In genomic region chr2:215693269-215693998, GRCh38 we compare ENCODE assay signal across 12 cellular contexts.
DNase-seq lines count a peak whose midpoint lies in the region; ATAC-seq, FAIRE-seq and TF ChIP-seq lines count a peak whose summit lies in the region.
"Had no signal": no experiment of that assay in that cellular context is flagged by ENCODE, and none has a peak within 500 bp of the region (broad histone marks: within the 10 kb centered on the region; RNA-seq: fewer than 3 reads in every experiment).

No MANE protein-coding gene starts in this region.

- CTCF ChIA-PET in K562 (lab: Yijun Ruan, JAX; ENCODE audit: low intra/inter-chr PET ratio): no interaction called here

- peak overlapping the region; percentile 21 for H3K27ac Mint-ChIP-seq in activated T-cell treated with anti-CD3 and anti-CD28 coated beads, Interleukin-2, amount 50 U/mL, for 72 hours
- no peak overlapping the region for H3K27ac Mint-ChIP-seq in activated naive CD4-positive, alpha-beta T cell treated with anti-CD3 and anti-CD28 coated beads, Interleukin-2, amount 50 U/mL, for 72 hours
- H3K27ac Mint-ChIP-seq: nephron progenitor cell had no signal

- H3K9me1 ChIP-seq in K562 (ENCODE audit: control insufficient read depth, insufficient read depth, low read length): no peaks in the 10 kb centered on the region

- no peak for DNase-seq in activated T-cell treated with anti-CD3 and anti-CD28 coated beads, Interleukin-2, amount 50 U/mL, for 72 hours
- DNase-seq in activated T-cell treated with anti-CD3 and anti-CD28 coated beads, Interleukin-2, amount 50 U/mL, for 1 hour: no peak
- no peak for DNase-seq in K562 (ENCODE audit: extremely low read depth in 1 of 4, low spot score in 3 of 4)
- DNase-seq in left lung: no peak
- peak; percentile 58 for DNase-seq in urothelium cell line (ENCODE audit: low spot score)
- no peak for DNase-seq in AML-193 (lab: John Stamatoyannopoulos, UW)
- no peak for DNase-seq in H7
- no peak for DNase-seq in activated naive CD4-positive, alpha-beta T cell treated with anti-CD3 and anti-CD28 coated beads, Interleukin-2, amount 50 U/mL, for 72 hours (ENCODE audit: low spot score in 2 of 2)
- DNase-seq: activated T-cell treated with anti-CD3 and anti-CD28 coated beads, Interleukin-2, amount 50 U/mL, for 4 hours; NCI-H2029; nephron progenitor cell had no signal

- TF ChIP-seq RAD21 in K562 (CRISPR knock-in tag; conservative IDR thresholded peaks at IDR 0.05 in 1 of 2, IDR thresholded peaks at IDR 0.05 in 1 of 2): no peak

- H3K9ac ChIP-seq in K562 (ENCODE audit: insufficient read depth in 1 of 2, low read depth in 2 of 2, low read length in 2 of 2): no peak overlapping the region

- H3K9me3 ChIP-seq in K562 (replicated peaks; ENCODE audit: control insufficient read depth, insufficient read depth, low read depth, low read length) (no peaks in the 10 kb centered on the region), left lung (no peaks in the 10 kb centered on the region)

- H3K4me1 Mint-ChIP-seq in activated T-cell treated with anti-CD3 and anti-CD28 coated beads, Interleukin-2, amount 50 U/mL, for 72 hours (ENCODE audit: low read depth): no peaks in the 10 kb centered on the region

- no peak for TF ChIP-seq POLR2A in K562 (conservative IDR thresholded peaks at IDR 0.05)

- no TSS peak for BruUV-seq in K562 (replicated peaks; lab: Mats Ljungman, UMichigan)

- 27% methylated on average over 3 of the region's 3 CpGs for WGBS in K562 (ENCODE audit: insufficient coverage, low coverage, missing lambda C conversion rate)

- H4K20me1 ChIP-seq in K562 (replicated peaks; ENCODE audit: control insufficient read depth, insufficient read depth, low read length): no peaks in the 10 kb centered on the region

- no peak overlapping the region for H3K4me3 Mint-ChIP-seq in activated T-cell treated with anti-CD3 and anti-CD28 coated beads, Interleukin-2, amount 50 U/mL, for 72 hours
- H3K4me3 Mint-ChIP-seq: activated T-cell treated with anti-CD3 and anti-CD28 coated beads, Interleukin-2, amount 50 U/mL, for 4 hours; nephron progenitor cell had no signal

- H3K27me3 Mint-ChIP-seq in activated T-cell treated with anti-CD3 and anti-CD28 coated beads, Interleukin-2, amount 50 U/mL, for 72 hours (ENCODE audit: low read depth): no peaks in the 10 kb centered on the region

- in situ Hi-C loops in K562 (cut with MboI): no loop called here

- no peak for ATAC-seq in activated T-cell treated with anti-CD3 and anti-CD28 coated beads, Interleukin-2, amount 50 U/mL, for 72 hours (replicated peaks in 1 of 2)
- ATAC-seq in K562 (no peak), left lung (peak; percentile 75)
- ATAC-seq in activated naive CD4-positive, alpha-beta T cell treated with anti-CD3 and anti-CD28 coated beads, Interleukin-2, amount 50 U/mL, for 72 hours: no peak
- ATAC-seq: activated T-cell treated with anti-CD3 and anti-CD28 coated beads, Interleukin-2, amount 50 U/mL, for 4 hours had no signal

- H3K27ac ChIP-seq in K562 (ENCODE audit: extremely low read depth, low read depth, low read length): no peak overlapping the region
- H3K27ac ChIP-seq in left lung: peak overlapping the region; percentile 29 to 37
- H3K27ac ChIP-seq: 22Rv1 had no signal

- POLR2A ChIA-PET in K562 (lab: Yijun Ruan, JAX): no interaction called here

- TF ChIP-seq CTCF in K562 (IDR thresholded peaks at IDR 0.05 in 2 of 3, conservative IDR thresholded peaks at IDR 0.05 in 1 of 3; ENCODE audit: insufficient read depth in 2 of 3, low read depth in 1 of 3, low read length in 3 of 3) (no peak), left lung (IDR thresholded peaks at IDR 0.05) (no peak)

- no peak overlapping the region for H3K4me2 ChIP-seq in K562 (ENCODE audit: insufficient read depth, low read length)

- peaks cover 0 to 3% of the 10 kb centered on the region in 2 donors for H3K9me3 Mint-ChIP-seq in activated T-cell treated with anti-CD3 and anti-CD28 coated beads, Interleukin-2, amount 50 U/mL, for 72 hours
- H3K9me3 Mint-ChIP-seq in activated naive CD4-positive, alpha-beta T cell treated with anti-CD3 and anti-CD28 coated beads, Interleukin-2, amount 50 U/mL, for 72 hours: peaks cover 5 to 9% of the 10 kb centered on the region in 2 donors
- H3K9me3 Mint-ChIP-seq: activated T-cell treated with anti-CD3 and anti-CD28 coated beads, Interleukin-2, amount 50 U/mL, for 4 hours had no signal

- intact Hi-C loops in K562 (cut with micrococcal nuclease): no loop called here
- intact Hi-C loops in left lung (cut with DNase I): no loop called here

- no peaks in the 10 kb centered on the region; a peak in 1 of 5 replicates for H3K4me1 ChIP-seq in K562 (replicated peaks in 1 of 2; ENCODE audit: control insufficient read depth in 2 of 2, insufficient read depth in 2 of 2, low read length in 2 of 2)
- H3K4me1 ChIP-seq in left lung: peaks cover 12 to 19% of the 10 kb centered on the region in 2 donors

- H2AFZ ChIP-seq in K562 (ENCODE audit: low read depth, low read length): no peak overlapping the region

- H3K36me3 ChIP-seq in K562 (ENCODE audit: control insufficient read depth, insufficient read depth, low read length): no peaks in the 10 kb centered on the region
- H3K36me3 ChIP-seq in left lung: no peaks in the 10 kb centered on the region
- H3K36me3 ChIP-seq in H7 (replicated peaks; ENCODE audit: control insufficient read depth, insufficient read depth, low read length): no peaks in the 10 kb centered on the region

- peaks cover 0 to 2% of the 10 kb centered on the region in 2 donors for H3K36me3 Mint-ChIP-seq in activated T-cell treated with anti-CD3 and anti-CD28 coated beads, Interleukin-2, amount 50 U/mL, for 72 hours (ENCODE audit: insufficient read depth in 2 of 2)
- H3K36me3 Mint-ChIP-seq in activated naive CD4-positive, alpha-beta T cell treated with anti-CD3 and anti-CD28 coated beads, Interleukin-2, amount 50 U/mL, for 72 hours: peaks cover 0 to 7% of the 10 kb centered on the region in 2 donors

- FAIRE-seq in K562 (lab: Jason Lieb, UNC): no peak
- no peak for FAIRE-seq in urothelium cell line (lab: Jason Lieb, UNC)

- H3K27me3 ChIP-seq in K562 (ENCODE audit: control insufficient read depth in 2 of 2, insufficient read depth in 2 of 2, low read length in 2 of 2): no peaks in the 10 kb centered on the region
- H3K27me3 ChIP-seq in left lung: no peaks in the 10 kb centered on the region
- H3K27me3 ChIP-seq in H7 (ENCODE audit: control insufficient read depth, insufficient read depth, low read length): no peaks in the 10 kb centered on the region

- no peaks in the 10 kb centered on the region for H3K79me2 ChIP-seq in K562 (ENCODE audit: control insufficient read depth, insufficient read depth, low read length)

- H3K4me3 ChIP-seq in K562 (no peak overlapping the region), left lung (no peak overlapping the region), H7 (ENCODE audit: insufficient read depth, low read depth, low read length) (no peak overlapping the region)

- TF ChIP-seq EP300 in K562 (IDR thresholded peaks at IDR 0.05; ENCODE audit: low read length): no peak

TF ChIP-seq in K562, 482 proteins besides CTCF, POLR2A, EP300 and RAD21 (continues in another document):
- TF ChIP-seq, protein P1, sequence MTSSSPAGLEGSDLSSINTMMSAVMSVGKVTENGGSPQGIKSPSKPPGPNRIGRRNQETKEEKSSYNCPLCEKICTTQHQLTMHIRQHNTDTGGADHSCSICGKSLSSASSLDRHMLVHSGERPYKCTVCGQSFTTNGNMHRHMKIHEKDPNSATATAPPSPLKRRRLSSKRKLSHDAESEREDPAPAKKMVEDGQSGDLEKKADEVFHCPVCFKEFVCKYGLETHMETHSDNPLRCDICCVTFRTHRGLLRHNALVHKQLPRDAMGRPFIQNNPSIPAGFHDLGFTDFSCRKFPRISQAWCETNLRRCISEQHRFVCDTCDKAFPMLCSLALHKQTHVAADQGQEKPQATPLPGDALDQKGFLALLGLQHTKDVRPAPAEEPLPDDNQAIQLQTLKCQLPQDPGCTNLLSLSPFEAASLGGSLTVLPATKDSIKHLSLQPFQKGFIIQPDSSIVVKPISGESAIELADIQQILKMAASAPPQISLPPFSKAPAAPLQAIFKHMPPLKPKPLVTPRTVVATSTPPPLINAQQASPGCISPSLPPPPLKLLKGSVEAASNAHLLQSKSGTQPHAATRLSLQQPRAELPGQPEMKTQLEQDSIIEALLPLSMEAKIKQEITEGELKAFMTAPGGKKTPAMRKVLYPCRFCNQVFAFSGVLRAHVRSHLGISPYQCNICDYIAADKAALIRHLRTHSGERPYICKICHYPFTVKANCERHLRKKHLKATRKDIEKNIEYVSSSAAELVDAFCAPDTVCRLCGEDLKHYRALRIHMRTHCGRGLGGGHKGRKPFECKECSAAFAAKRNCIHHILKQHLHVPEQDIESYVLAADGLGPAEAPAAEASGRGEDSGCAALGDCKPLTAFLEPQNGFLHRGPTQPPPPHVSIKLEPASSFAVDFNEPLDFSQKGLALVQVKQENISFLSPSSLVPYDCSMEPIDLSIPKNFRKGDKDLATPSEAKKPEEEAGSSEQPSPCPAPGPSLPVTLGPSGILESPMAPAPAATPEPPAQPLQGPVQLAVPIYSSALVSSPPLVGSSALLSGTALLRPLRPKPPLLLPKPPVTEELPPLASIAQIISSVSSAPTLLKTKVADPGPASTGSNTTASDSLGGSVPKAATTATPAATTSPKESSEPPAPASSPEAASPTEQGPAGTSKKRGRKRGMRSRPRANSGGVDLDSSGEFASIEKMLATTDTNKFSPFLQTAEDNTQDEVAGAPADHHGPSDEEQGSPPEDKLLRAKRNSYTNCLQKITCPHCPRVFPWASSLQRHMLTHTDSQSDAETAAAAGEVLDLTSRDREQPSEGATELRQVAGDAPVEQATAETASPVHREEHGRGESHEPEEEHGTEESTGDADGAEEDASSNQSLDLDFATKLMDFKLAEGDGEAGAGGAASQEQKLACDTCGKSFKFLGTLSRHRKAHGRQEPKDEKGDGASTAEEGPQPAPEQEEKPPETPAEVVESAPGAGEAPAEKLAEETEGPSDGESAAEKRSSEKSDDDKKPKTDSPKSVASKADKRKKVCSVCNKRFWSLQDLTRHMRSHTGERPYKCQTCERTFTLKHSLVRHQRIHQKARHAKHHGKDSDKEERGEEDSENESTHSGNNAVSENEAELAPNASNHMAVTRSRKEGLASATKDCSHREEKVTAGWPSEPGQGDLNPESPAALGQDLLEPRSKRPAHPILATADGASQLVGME (CRISPR knock-in tag; IDR thresholded peaks at IDR 0.05): no peak
- TF ChIP-seq ZNF699 (CRISPR knock-in tag; IDR thresholded peaks at IDR 0.05; ENCODE audit: insufficient replicate concordance) (no peak), ZNF384 (IDR thresholded peaks at IDR 0.05; ENCODE audit: low read depth, low read length) (peak; percentile 69)
- TF ChIP-seq, protein P2, sequence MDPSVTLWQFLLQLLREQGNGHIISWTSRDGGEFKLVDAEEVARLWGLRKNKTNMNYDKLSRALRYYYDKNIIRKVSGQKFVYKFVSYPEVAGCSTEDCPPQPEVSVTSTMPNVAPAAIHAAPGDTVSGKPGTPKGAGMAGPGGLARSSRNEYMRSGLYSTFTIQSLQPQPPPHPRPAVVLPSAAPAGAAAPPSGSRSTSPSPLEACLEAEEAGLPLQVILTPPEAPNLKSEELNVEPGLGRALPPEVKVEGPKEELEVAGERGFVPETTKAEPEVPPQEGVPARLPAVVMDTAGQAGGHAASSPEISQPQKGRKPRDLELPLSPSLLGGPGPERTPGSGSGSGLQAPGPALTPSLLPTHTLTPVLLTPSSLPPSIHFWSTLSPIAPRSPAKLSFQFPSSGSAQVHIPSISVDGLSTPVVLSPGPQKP (CRISPR knock-in tag; IDR thresholded peaks at IDR 0.05): no peak
